37 cellular contexts compared by ENCODE assay signal in the genomic region with DNA sequence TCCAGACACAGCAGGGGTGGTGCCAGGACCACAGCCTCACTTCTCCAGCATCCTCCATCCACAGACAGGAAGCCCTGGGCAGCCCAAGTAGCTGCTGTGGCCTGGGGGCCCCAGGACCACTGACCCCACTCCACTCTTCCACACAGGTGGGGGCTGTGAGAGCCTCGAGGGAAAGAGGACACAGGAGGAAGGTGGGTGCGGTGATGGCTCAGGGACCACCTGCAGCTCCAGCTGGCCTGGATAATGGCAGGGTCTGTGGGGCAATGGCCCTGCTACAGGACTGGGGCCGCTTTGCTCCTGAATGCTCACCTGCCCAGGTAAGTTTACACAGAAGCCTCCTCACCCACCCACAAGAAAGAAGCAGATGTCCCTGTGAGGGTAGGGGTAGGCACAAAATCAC. TPM values are rescaled to one million over a fixed set of nuclear protein-coding genes. Genes with fewer than 3 reads are reported as not detected.
"Had no signal": no experiment of that assay in that cellular context is flagged by ENCODE, and none has a peak within 500 bp of the region (broad histone marks: within the 10 kb centered on the region; RNA-seq: fewer than 3 reads in every experiment).

No MANE protein-coding gene starts in this region.

- H3K27ac ChIP-seq: adrenal gland, body of pancreas, epithelial cell of prostate, esophagus squamous epithelium, gastroesophageal sphincter had no signal

- H3K27me3 ChIP-seq: adrenal gland, body of pancreas had no signal

- ATAC-seq: activated CD4-positive, alpha-beta T cell treated with anti-CD3 and anti-CD28 coated beads for 36 hours; activated CD8-positive, alpha-beta memory T cell treated with anti-CD3 and anti-CD28 coated beads, Interleukin-2, amount 10 ng/mL, durations not matched to agents 7 days and 5 days; activated CD8-positive, alpha-beta T cell treated with anti-CD3 and anti-CD28 coated beads, Interleukin-2, amount 10 ng/mL, durations not matched to agents 7 days and 5 days; activated naive CD8-positive, alpha-beta T cell treated with anti-CD3 and anti-CD28 coated beads, Interleukin-2, amount 50 U/mL, for 24 hours; body of pancreas; gastroesophageal sphincter had no signal

- DNase-seq: activated CD4-positive, alpha-beta memory T cell treated with anti-CD3 and anti-CD28 coated beads for 36 hours; activated CD4-positive, alpha-beta T cell treated with anti-CD3 and anti-CD28 coated beads for 36 hours; activated CD4-positive, alpha-beta T cell treated with anti-CD3 and anti-CD28 coated beads, Interleukin-2, amount 10 ng/mL, durations not matched to agents 24 days and 14 days; activated CD4-positive, CD25-positive, alpha-beta regulatory T cell; activated CD4-positive, CD25-positive, alpha-beta regulatory T cell treated with anti-CD3 and anti-CD28 coated beads, Interleukin-2, amount 50 U/mL, for 72 hours; activated CD8-positive, alpha-beta memory T cell treated with anti-CD3 and anti-CD28 coated beads, Interleukin-2, amount 10 ng/mL, durations not matched to agents 7 days and 5 days; activated CD8-positive, alpha-beta memory T cell treated with anti-CD3 and anti-CD28 coated beads, Interleukin-2, amount 50 U/mL, for 4 hours; activated CD8-positive, alpha-beta T cell treated with anti-CD3 and anti-CD28 coated beads, Interleukin-2, amount 10 ng/mL, durations not matched to agents 7 days and 5 days; activated effector memory CD4-positive, alpha-beta T cell treated with anti-CD3 and anti-CD28 coated beads, Interleukin-2, amount 50 U/mL, for 16 hours; activated naive CD4-positive, alpha-beta T cell treated with anti-CD3 and anti-CD28 coated beads for 36 hours; activated naive CD8-positive, alpha-beta T cell treated with anti-CD3 and anti-CD28 coated beads for 36 hours; activated naive CD8-positive, alpha-beta T cell treated with anti-CD3 and anti-CD28 coated beads, Interleukin-2, amount 50 U/mL, for 24 hours; activated T-cell treated with anti-CD3 and anti-CD28 coated beads, Interleukin-2, amount 50 U/mL, for 1 hour; activated T-cell treated with anti-CD3 and anti-CD28 coated beads, Interleukin-2, amount 50 U/mL, for 48 hours; adrenal gland; amygdala; aorta; body of pancreas; central memory CD4-positive, alpha-beta T cell; cerebellar nuclear complex; cortex of kidney; effector CD8-positive, alpha-beta T cell; esophagus squamous epithelium; foreskin melanocyte; T-helper 2 cell had no signal

- H3K36me3 ChIP-seq: adrenal gland, esophagus squamous epithelium, gastroesophageal sphincter had no signal

- H3K4me3 ChIP-seq: adrenal gland, body of pancreas, esophagus squamous epithelium, gastroesophageal sphincter had no signal

- H3K4me1 ChIP-seq: adrenal gland, body of pancreas had no signal

- H3K9me3 ChIP-seq: adrenal gland, body of pancreas, esophagus squamous epithelium, gastroesophageal sphincter had no signal

RNA-seq across cellular contexts. Expression of gene PRSS38, which starts 18.3 kb away (rescaled TPM):
- total RNA-seq: activated CD4-positive, alpha-beta memory T cell treated with anti-CD3 and anti-CD28 coated beads for 36 hours; activated CD4-positive, alpha-beta T cell treated with anti-CD3 and anti-CD28 coated beads for 36 hours; activated CD4-positive, alpha-beta T cell treated with anti-CD3 and anti-CD28 coated beads, Interleukin-2, amount 10 ng/mL, durations not matched to agents 24 days and 14 days; activated CD8-positive, alpha-beta memory T cell treated with anti-CD3 and anti-CD28 coated beads for 36 hours; activated CD8-positive, alpha-beta memory T cell treated with anti-CD3 and anti-CD28 coated beads, Interleukin-2, amount 10 ng/mL, durations not matched to agents 7 days and 5 days; activated CD8-positive, alpha-beta T cell treated with anti-CD3 and anti-CD28 coated beads, Interleukin-2, amount 10 ng/mL, durations not matched to agents 7 days and 5 days; activated naive CD4-positive, alpha-beta T cell treated with anti-CD3 and anti-CD28 coated beads for 36 hours; activated naive CD8-positive, alpha-beta T cell treated with anti-CD3 and anti-CD28 coated beads for 36 hours; activated T-helper 1 cell treated with anti-CD3 and anti-CD28 coated beads, Interleukin-12 subunit alpha, Interleukin-12 subunit beta, Interleukin-2, Interleukin-4 antibody, amounts not matched to agents 30 ng/mL and 10 ng/mL and 1 ng/mL, durations not matched to agents 14 hours and 24 hours and 36 hours; activated T-helper 2 cell treated with anti-CD3 and anti-CD28 coated beads, Interferon-gamma antibody, Interleukin-2, Interleukin-4, amounts not matched to agents 10 μg/mL and 5 μg/mL and 100 μg/mL, durations not matched to agents 14 hours and 24 hours and 36 hours; adrenal gland; aorta; body of pancreas; dermis microvascular lymphatic vessel endothelial cell; endothelial cell of umbilical vein; esophagus squamous epithelium; fibroblast of lung; fibroblast of villous mesenchyme; gastroesophageal sphincter; glomerular endothelial cell; T-helper 1 cell treated with Interleukin-12 subunit alpha and Interleukin-12 subunit beta and Interleukin-4 antibody, amounts not matched to agents 30 ng/mL and 1 ng/mL, for 36 hours had no signal
- polyA plus RNA-seq: adrenal gland, aorta, endothelial cell of umbilical vein, esophagus, fibroblast of lung had no signal
